12 cellular contexts compared by ENCODE assay signal in genomic region chr6:151847064-151847463, GRCh38. TPM values are rescaled to one million over a fixed set of nuclear protein-coding genes. Genes with fewer than 3 reads are reported as not detected.
DNase-seq lines count a peak whose midpoint lies in the region; ATAC-seq and TF ChIP-seq lines count a peak whose summit lies in the region.
"Had no signal": no experiment of that assay in that cellular context is flagged by ENCODE, and none has a peak within 500 bp of the region (broad histone marks: within the 10 kb centered on the region; RNA-seq: fewer than 3 reads in every experiment).

No MANE protein-coding gene starts in this region.

- H3K9me3 Mint-ChIP-seq in endothelial cell (ENCODE audit: unreplicated experiment) (no peaks in the 10 kb centered on the region), chondrocyte (ENCODE audit: low read depth) (no peaks in the 10 kb centered on the region)
- H3K9me3 Mint-ChIP-seq in natural killer cell treated with Interleukin-12 subunit alpha and Interleukin-12 subunit beta and Interleukin-15 and Interleukin-18, amount 100 ng/mL, for 72 hours, result no peaks in the 10 kb centered on the region

- H3K27ac Mint-ChIP-seq in endothelial cell (ENCODE audit: unreplicated experiment) (no peak overlapping the region), chondrocyte (ENCODE audit: unreplicated experiment) (no peak overlapping the region)
- H3K27ac Mint-ChIP-seq in natural killer cell treated with Interleukin-12 subunit alpha and Interleukin-12 subunit beta and Interleukin-15 and Interleukin-18, amount 100 ng/mL, for 72 hours, result no peak overlapping the region

- H3K36me3 ChIP-seq in NT2/D1 (ENCODE audit: insufficient read depth, insufficient read length, low read length), result no peaks in the 10 kb centered on the region

- H3K9me3 ChIP-seq in NT2/D1 (ENCODE audit: insufficient read depth, low read length), result no peaks in the 10 kb centered on the region

- H3K27me3 Mint-ChIP-seq in endothelial cell (ENCODE audit: unreplicated experiment) (peaks cover 3% of the 10 kb centered on the region), chondrocyte (ENCODE audit: low read depth) (no peaks in the 10 kb centered on the region)
- H3K27me3 Mint-ChIP-seq in natural killer cell treated with Interleukin-12 subunit alpha and Interleukin-12 subunit beta and Interleukin-15 and Interleukin-18, amount 100 ng/mL, for 72 hours, result peaks cover 0 to 19% of the 10 kb centered on the region in 2 donors

- H3K4me3 Mint-ChIP-seq in endothelial cell (ENCODE audit: unreplicated experiment), result no peak overlapping the region
- no peak overlapping the region for H3K4me3 Mint-ChIP-seq in chondrocyte (ENCODE audit: unreplicated experiment)
- no peak overlapping the region for H3K4me3 Mint-ChIP-seq in natural killer cell treated with Interleukin-12 subunit alpha and Interleukin-12 subunit beta and Interleukin-15 and Interleukin-18, amount 100 ng/mL, for 72 hours

- H3K4me3 ChIP-seq in NT2/D1 (ENCODE audit: insufficient read length, low read depth), result no peak overlapping the region
- H3K4me3 ChIP-seq: lung had no signal

- no peaks in the 10 kb centered on the region for H3K4me1 Mint-ChIP-seq in endothelial cell (ENCODE audit: unreplicated experiment)
- H3K4me1 Mint-ChIP-seq in chondrocyte (ENCODE audit: low read depth), result no peaks in the 10 kb centered on the region
- H3K4me1 Mint-ChIP-seq in natural killer cell treated with Interleukin-12 subunit alpha and Interleukin-12 subunit beta and Interleukin-15 and Interleukin-18, amount 100 ng/mL, for 72 hours (ENCODE audit: low read depth in 2 of 2), result no peaks in the 10 kb centered on the region

- no peak overlapping the region for H3K9ac ChIP-seq in NT2/D1 (ENCODE audit: insufficient read length, low read depth)

- H3K4me1 ChIP-seq in NT2/D1 (ENCODE audit: insufficient read depth, insufficient read length), result no peaks in the 10 kb centered on the region

- no peaks in the 10 kb centered on the region for H3K27me3 ChIP-seq in NT2/D1 (ENCODE audit: insufficient read depth, insufficient read length)

- H3K36me3 Mint-ChIP-seq in endothelial cell (ENCODE audit: low read depth, unreplicated experiment) (no peaks in the 10 kb centered on the region), chondrocyte (ENCODE audit: low read depth) (no peaks in the 10 kb centered on the region)
- H3K36me3 Mint-ChIP-seq in natural killer cell treated with Interleukin-12 subunit alpha and Interleukin-12 subunit beta and Interleukin-15 and Interleukin-18, amount 100 ng/mL, for 72 hours, result no peaks in the 10 kb centered on the region

- no peak for ATAC-seq in HG02798 (IDR thresholded peaks at IDR 0.05; ENCODE audit: poor library complexity, unreplicated experiment)
- ATAC-seq in natural killer cell treated with Interleukin-12 subunit alpha and Interleukin-12 subunit beta and Interleukin-15 and Interleukin-18, amount 100 ng/mL, for 72 hours, result no peak

- DNase-seq in DMS53 (lab: John Stamatoyannopoulos, UW) (peak; percentile 37), DMS53 treated with DMSO at 0.1 percent for 48 hours (lab: John Stamatoyannopoulos, UW; ENCODE audit: unreplicated experiment) (no peak), NT2/D1 (ENCODE audit: low read depth, low spot score) (peak; percentile 39), endothelial cell (ENCODE audit: low spot score) (peak; percentile 59), non-pigmented ciliary epithelial cell (ENCODE audit: low read depth) (peak; percentile 13), chondrocyte (ENCODE audit: low spot score) (no peak)
- no peak for DNase-seq in natural killer cell treated with Interleukin-12 subunit alpha and Interleukin-12 subunit beta and Interleukin-15 and Interleukin-18, amount 100 ng/mL, for 72 hours (ENCODE audit: low spot score)
- DNase-seq: NCI-H2029 treated with DMSO at 0.1 percent for 48 hours; stimulated activated CD4-positive, alpha-beta T cell treated with anti-CD3 and anti-CD28 coated beads, Interleukin-1b, Interleukin-23, amount 100 ng/mL, for 48 hours; T1000 had no signal

- TF ChIP-seq CTCF in endothelial cell (IDR thresholded peaks at IDR 0.05; ENCODE audit: unreplicated experiment), result no peak
- TF ChIP-seq CTCF in chondrocyte (IDR thresholded peaks at IDR 0.05), result no peak

RNA-seq across cellular contexts. Expression of gene ESR1, which starts 39.6 kb away (rescaled TPM):
- 0.05 TPM for total RNA-seq in endothelial cell (ENCODE audit: unreplicated experiment)
- total RNA-seq in chondrocyte, result not detected in 3 replicates
- total RNA-seq in natural killer cell treated with Interleukin-12 subunit alpha and Interleukin-12 subunit beta and Interleukin-15 and Interleukin-18, amount 100 ng/mL, for 72 hours, result 1 to 10 TPM; 2.3 to 4.9 TPM

Comparison
In these comparisons a context has a peak if more than half of its experiments do, and no peak if none do; other contexts are left out.
1. DNase-seq: peak in DMS53 (single experiment), NT2/D1 (single experiment), endothelial cell (single experiment) and non-pigmented ciliary epithelial cell (single experiment); none in DMS53 treated with DMSO at 0.1 percent for 48 hours (single experiment), chondrocyte (single experiment) and natural killer cell treated with Interleukin-12 subunit alpha and Interleukin-12 subunit beta and Interleukin-15 and Interleukin-18, amount 100 ng/mL, for 72 hours (single experiment).